ENCODE assay signal across 9 cellular contexts in the genomic region with DNA sequence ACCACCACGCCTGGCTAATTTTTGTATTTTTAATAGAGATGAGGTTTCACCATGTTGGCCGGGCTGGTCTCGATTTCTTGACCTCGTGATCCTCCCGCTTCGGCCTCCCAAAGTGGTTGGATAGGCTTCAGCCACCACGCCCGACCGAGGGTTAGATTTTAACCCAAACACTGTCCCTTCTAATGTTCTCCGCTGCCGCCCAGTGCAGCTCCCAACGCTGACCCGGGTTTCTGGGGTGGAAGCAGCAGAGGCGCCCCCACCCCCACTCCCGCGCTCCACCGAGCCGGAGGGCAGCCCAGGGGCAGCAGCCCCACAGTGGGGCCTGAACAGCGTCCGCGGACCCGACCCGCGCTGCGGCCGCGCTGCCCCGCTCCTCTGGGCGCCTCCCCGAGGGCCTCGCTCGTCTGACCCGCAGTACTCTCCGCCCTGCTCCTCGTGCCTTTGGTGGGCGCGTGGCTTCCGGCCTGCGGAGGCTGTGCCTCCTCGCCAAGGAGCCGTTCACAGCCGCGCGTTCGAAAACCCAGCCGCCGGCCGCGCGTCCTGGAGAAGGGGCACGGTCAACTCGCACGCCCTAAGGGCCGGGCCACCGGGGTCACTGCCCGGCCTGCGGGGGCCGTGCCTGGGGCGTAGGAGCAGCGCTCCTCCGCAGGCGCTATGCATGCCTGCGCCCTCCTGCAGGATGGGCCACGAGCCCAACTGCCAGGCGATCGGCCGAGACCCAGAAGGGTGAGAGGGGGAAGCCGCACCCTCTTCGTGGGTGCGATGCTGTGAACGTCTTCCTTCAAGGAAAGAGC.
DNase-seq lines count a peak whose midpoint lies in the region; ATAC-seq lines count a peak whose summit lies in the region.
"Had no signal": no experiment of that assay in that cellular context is flagged by ENCODE, and none has a peak within 500 bp of the region (broad histone marks: within the 10 kb centered on the region; RNA-seq: fewer than 3 reads in every experiment).

No MANE protein-coding gene starts in this region.

- ATAC-seq in left lobe of liver = peak; percentile 12

- no peaks in the 10 kb centered on the region for H3K36me3 ChIP-seq in adipocyte (ENCODE audit: control insufficient read depth, insufficient read depth, low read length, severe bottlenecking)
- no peaks in the 10 kb centered on the region for H3K36me3 ChIP-seq in thymus (ENCODE audit: control insufficient read depth, insufficient read depth)

- H3K4me3 ChIP-seq in adipocyte (ENCODE audit: low read length) (peak overlapping the region; percentile 61), thymus (ENCODE audit: low read length) (no peak overlapping the region)

- peaks cover 25% of the 10 kb centered on the region for H3K27me3 ChIP-seq in adipocyte (replicated peaks; ENCODE audit: control insufficient read depth, insufficient read depth, low read length)
- H3K27me3 ChIP-seq in thymus (ENCODE audit: control insufficient read depth, insufficient read depth) = peaks cover 19% of the 10 kb centered on the region

- DNase-seq in activated effector memory CD4-positive, alpha-beta T cell treated with anti-CD3 and anti-CD28 coated beads, Interleukin-2, amount 50 U/mL, for 16 hours = peak; percentile 60
- DNase-seq in activated effector memory CD4-positive, alpha-beta T cell treated with Interleukin-2 at 50 U/mL for 16 hours = no peak
- no peak for DNase-seq in adipocyte (ENCODE audit: low read depth)
- DNase-seq in left lobe of liver (ENCODE audit: low spot score) = no peak
- DNase-seq in SHP77 treated with DMSO at 0.1 percent for 48 hours (lab: John Stamatoyannopoulos, UW) = no peak
- DNase-seq in 8988T = no peak
- DNase-seq in NCI-H82 treated with DMSO at 0.1 percent for 48 hours (lab: John Stamatoyannopoulos, UW; ENCODE audit: unreplicated experiment) = no peak

- WGBS in thymus = 37% methylated on average over 71 of the region's 71 CpGs

- H3K9me3 ChIP-seq in adipocyte (ENCODE audit: control insufficient read depth, low read length) (peaks cover 2% of the 10 kb centered on the region), thymus (ENCODE audit: control insufficient read depth) (no peaks in the 10 kb centered on the region)

- peak overlapping the region; percentile 56 for H3K9ac ChIP-seq in adipocyte (ENCODE audit: low read length)
- H3K9ac ChIP-seq: KMS-11 had no signal

- peaks cover 11% of the 10 kb centered on the region for H3K4me1 ChIP-seq in adipocyte (ENCODE audit: control insufficient read depth, insufficient read depth, low read length)
- H3K4me1 ChIP-seq in thymus (ENCODE audit: control insufficient read depth, insufficient read depth, low read length) = peaks cover 5% of the 10 kb centered on the region

- H3K27ac ChIP-seq in thymus (ENCODE audit: low read depth) = peak overlapping the region; percentile 46
- H3K27ac ChIP-seq: KMS-11 had no signal
